Comparison of ENCODE assay signal across 23 cellular contexts in the genomic region with DNA sequence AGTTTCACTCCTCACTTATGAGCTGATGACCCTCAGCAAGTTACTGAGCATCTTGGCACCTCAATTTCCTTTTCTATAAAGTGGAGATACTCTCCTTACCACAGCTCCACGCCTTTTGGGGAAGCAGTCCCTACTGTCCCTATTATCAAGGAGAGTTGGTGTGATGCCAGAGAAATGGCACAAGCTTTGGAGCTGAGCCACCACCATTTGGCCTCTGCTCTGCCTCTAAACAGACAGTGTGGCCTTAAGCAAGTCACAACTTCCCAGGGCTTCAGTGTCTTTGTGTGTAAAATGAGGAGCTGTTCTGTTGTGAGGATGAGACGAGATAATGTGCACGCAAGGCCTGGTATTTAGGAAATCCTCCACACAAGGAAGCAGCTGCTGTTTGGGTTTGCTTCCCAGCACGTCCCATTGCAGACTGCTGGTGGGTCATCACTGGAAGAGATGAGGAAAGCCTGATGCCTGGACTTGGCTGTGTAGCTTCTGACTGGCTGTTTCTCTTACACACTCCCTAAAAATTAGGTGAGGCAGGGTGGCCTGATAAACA. TPM values are rescaled to one million over a fixed set of nuclear protein-coding genes. Genes with fewer than 3 reads are reported as not detected.
"Had no signal": no experiment of that assay in that cellular context is flagged by ENCODE, and none has a peak within 500 bp of the region (broad histone marks: within the 10 kb centered on the region; RNA-seq: fewer than 3 reads in every experiment).

No MANE protein-coding gene starts in this region.

- H3K4me3 ChIP-seq: dorsolateral prefrontal cortex, heart left ventricle, mucosa of descending colon, right atrium auricular region, tibial nerve, upper lobe of right lung, vagina had no signal

- H3K4me3 Mint-ChIP-seq: natural killer cell treated with Interleukin-12 subunit alpha and Interleukin-12 subunit beta and Interleukin-15 and Interleukin-18, amount 100 ng/mL, for 72 hours; stimulated activated effector memory CD8-positive, alpha-beta T cell treated with anti-CD3 and anti-CD28 coated beads, Interleukin-12 subunit alpha, Interleukin-12 subunit beta, amount 100 ng/mL, for 72 hours had no signal

- H3K27me3 Mint-ChIP-seq: natural killer cell treated with Interleukin-12 subunit alpha and Interleukin-12 subunit beta and Interleukin-15 and Interleukin-18, amount 100 ng/mL, for 72 hours had no signal

- H3K4me1 ChIP-seq: right atrium auricular region, tibial nerve, upper lobe of right lung, vagina had no signal

- DNase-seq: cortex of kidney; dorsolateral prefrontal cortex; effector CD8-positive, alpha-beta T cell; heart left ventricle; hippocampal formation; left colon; mammary epithelial cell; mucosa of descending colon; posterior cingulate gyrus; stimulated activated CD4-positive, alpha-beta T cell treated with anti-CD3 and anti-CD28 coated beads, Interleukin-4, amount 100 ng/mL, for 1 hour; stimulated activated CD8-positive, alpha-beta memory T cell treated with anti-CD3 and anti-CD28 coated beads, Interleukin-4, amount 100 ng/mL, for 48 hours; stimulated activated naive CD8-positive, alpha-beta T cell treated with anti-CD3 and anti-CD28 coated beads, Interleukin-15, Interleukin-2, amounts not matched to agents 100 U/mL and 50 U/mL, for 24 hours; upper lobe of right lung had no signal

- H3K4me1 Mint-ChIP-seq: stimulated activated effector memory CD8-positive, alpha-beta T cell treated with anti-CD3 and anti-CD28 coated beads, Interleukin-12 subunit alpha, Interleukin-12 subunit beta, amount 100 ng/mL, for 72 hours had no signal

- ATAC-seq: esophagus mucosa; left colon; mucosa of descending colon; natural killer cell treated with Interleukin-12 subunit alpha and Interleukin-12 subunit beta and Interleukin-15 and Interleukin-18, amount 100 ng/mL, for 72 hours; stimulated activated effector memory CD8-positive, alpha-beta T cell treated with anti-CD3 and anti-CD28 coated beads, Interleukin-12 subunit alpha, Interleukin-12 subunit beta, amount 100 ng/mL, for 72 hours; stimulated activated naive CD8-positive, alpha-beta T cell treated with anti-CD3 and anti-CD28 coated beads, Interleukin-15, Interleukin-2, amounts not matched to agents 100 U/mL and 50 U/mL, for 24 hours; upper lobe of right lung had no signal

- H3K27me3 ChIP-seq: dorsolateral prefrontal cortex, heart left ventricle, neutrophil, right atrium auricular region, tibial nerve, upper lobe of right lung, vagina had no signal

- H3K9me3 ChIP-seq: mucosa of descending colon, upper lobe of right lung, vagina had no signal

- H3K27ac Mint-ChIP-seq: natural killer cell treated with Interleukin-12 subunit alpha and Interleukin-12 subunit beta and Interleukin-15 and Interleukin-18, amount 100 ng/mL, for 72 hours; stimulated activated effector memory CD8-positive, alpha-beta T cell treated with anti-CD3 and anti-CD28 coated beads, Interleukin-12 subunit alpha, Interleukin-12 subunit beta, amount 100 ng/mL, for 72 hours had no signal

- H3K27ac ChIP-seq: dorsolateral prefrontal cortex, heart left ventricle, neutrophil, right atrium auricular region, tibial nerve, upper lobe of right lung, vagina had no signal

- H3K9me3 Mint-ChIP-seq: natural killer cell treated with Interleukin-12 subunit alpha and Interleukin-12 subunit beta and Interleukin-15 and Interleukin-18, amount 100 ng/mL, for 72 hours; stimulated activated effector memory CD8-positive, alpha-beta T cell treated with anti-CD3 and anti-CD28 coated beads, Interleukin-12 subunit alpha, Interleukin-12 subunit beta, amount 100 ng/mL, for 72 hours had no signal

RNA-seq across cellular contexts. Expression of gene SIRPB2, which starts 43.1 kb away (rescaled TPM):
- total RNA-seq: fibroblast of lung; kidney epithelial cell; natural killer cell treated with Interleukin-12 subunit alpha and Interleukin-12 subunit beta and Interleukin-15 and Interleukin-18, amount 100 ng/mL, for 72 hours; osteocyte had no signal
- polyA plus RNA-seq: fibroblast of lung had no signal
